In the genomic region with DNA sequence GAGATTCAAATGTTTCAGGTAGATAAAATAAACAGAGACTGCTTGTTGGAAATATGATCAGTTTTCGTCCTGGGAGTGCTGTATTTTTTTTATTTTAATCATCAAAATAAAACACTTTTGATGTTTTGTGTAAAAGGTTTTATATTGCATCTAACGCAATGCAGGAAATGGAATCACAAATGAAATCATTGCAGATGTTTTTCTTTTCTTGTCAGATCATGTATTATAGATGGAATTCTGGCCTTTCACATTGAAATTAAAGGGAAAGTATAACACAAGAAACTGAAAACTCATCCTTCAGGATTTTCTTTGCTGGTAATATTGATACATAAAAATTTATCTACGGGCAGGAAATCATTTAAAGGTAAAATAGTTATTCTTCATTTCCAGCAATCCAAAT, we compare ENCODE assay signal across 2 cellular contexts.
TF ChIP-seq lines count a peak whose summit lies in the region.

No MANE protein-coding gene starts in this region.

TF ChIP-seq in SK-N-SH, 30 proteins besides CTCF, POLR2A, EP300 and RAD21 (continued from another document):
- TF ChIP-seq YY1 (IDR thresholded peaks at IDR 0.05; ENCODE audit: low read depth) (no peak), FOXJ3 (CRISPR knock-in tag; IDR thresholded peaks at IDR 0.05) (no peak), NFIC (IDR thresholded peaks at IDR 0.05; ENCODE audit: borderline replicate concordance) (no peak), RFX5 (IDR thresholded peaks at IDR 0.05; ENCODE audit: low read length) (no peak)
- TF ChIP-seq, protein P1, sequence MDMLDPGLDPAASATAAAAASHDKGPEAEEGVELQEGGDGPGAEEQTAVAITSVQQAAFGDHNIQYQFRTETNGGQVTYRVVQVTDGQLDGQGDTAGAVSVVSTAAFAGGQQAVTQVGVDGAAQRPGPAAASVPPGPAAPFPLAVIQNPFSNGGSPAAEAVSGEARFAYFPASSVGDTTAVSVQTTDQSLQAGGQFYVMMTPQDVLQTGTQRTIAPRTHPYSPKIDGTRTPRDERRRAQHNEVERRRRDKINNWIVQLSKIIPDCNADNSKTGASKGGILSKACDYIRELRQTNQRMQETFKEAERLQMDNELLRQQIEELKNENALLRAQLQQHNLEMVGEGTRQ (IDR thresholded peaks at IDR 0.05; ENCODE audit: borderline replicate concordance, low read depth, low read length): no peak

TF ChIP-seq in SK-N-SH treated with all-trans-retinoic acid at 6 μM for 48 hours, 23 proteins besides CTCF, POLR2A, EP300 and RAD21 (continued from another document):
- TF ChIP-seq, protein P2, sequence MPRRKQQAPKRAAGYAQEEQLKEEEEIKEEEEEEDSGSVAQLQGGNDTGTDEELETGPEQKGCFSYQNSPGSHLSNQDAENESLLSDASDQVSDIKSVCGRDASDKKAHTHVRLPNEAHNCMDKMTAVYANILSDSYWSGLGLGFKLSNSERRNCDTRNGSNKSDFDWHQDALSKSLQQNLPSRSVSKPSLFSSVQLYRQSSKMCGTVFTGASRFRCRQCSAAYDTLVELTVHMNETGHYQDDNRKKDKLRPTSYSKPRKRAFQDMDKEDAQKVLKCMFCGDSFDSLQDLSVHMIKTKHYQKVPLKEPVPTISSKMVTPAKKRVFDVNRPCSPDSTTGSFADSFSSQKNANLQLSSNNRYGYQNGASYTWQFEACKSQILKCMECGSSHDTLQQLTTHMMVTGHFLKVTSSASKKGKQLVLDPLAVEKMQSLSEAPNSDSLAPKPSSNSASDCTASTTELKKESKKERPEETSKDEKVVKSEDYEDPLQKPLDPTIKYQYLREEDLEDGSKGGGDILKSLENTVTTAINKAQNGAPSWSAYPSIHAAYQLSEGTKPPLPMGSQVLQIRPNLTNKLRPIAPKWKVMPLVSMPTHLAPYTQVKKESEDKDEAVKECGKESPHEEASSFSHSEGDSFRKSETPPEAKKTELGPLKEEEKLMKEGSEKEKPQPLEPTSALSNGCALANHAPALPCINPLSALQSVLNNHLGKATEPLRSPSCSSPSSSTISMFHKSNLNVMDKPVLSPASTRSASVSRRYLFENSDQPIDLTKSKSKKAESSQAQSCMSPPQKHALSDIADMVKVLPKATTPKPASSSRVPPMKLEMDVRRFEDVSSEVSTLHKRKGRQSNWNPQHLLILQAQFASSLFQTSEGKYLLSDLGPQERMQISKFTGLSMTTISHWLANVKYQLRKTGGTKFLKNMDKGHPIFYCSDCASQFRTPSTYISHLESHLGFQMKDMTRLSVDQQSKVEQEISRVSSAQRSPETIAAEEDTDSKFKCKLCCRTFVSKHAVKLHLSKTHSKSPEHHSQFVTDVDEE (CRISPR knock-in tag; IDR thresholded peaks at IDR 0.05): no peak
- TF ChIP-seq ZNF8 (CRISPR knock-in tag; IDR thresholded peaks at IDR 0.05) (no peak), RARB (CRISPR knock-in tag; IDR thresholded peaks at IDR 0.05) (no peak)
